Comparison of ENCODE assay signal across 18 cellular contexts in the genomic region with DNA sequence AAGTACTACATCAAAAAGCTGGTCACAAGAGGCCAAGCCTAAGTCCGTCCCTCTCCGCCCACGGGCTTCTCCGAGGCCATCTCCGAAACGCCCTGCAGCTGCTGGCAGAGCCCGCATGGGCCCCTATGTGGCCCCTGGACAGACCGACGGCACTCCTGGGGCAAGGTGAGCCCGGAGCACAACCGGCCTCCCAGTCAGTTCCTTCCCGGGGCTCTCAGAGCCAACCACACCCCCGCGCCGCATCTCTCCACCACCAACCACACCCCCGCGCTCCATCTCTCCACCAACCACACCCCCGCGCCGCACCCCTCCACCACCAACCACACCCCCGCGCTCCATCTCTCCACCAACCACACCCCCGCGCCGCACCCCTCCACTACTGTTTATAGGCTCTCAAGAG.
DNase-seq lines count a peak whose midpoint lies in the region; ATAC-seq, FAIRE-seq and TF ChIP-seq lines count a peak whose summit lies in the region.
"Had no signal": no experiment of that assay in that cellular context is flagged by ENCODE, and none has a peak within 500 bp of the region (broad histone marks: within the 10 kb centered on the region; RNA-seq: fewer than 3 reads in every experiment).

No MANE protein-coding gene starts in this region.

- H3K4me3 Mint-ChIP-seq in H9 (no peak overlapping the region), MCF 10A (ENCODE audit: unreplicated experiment) (no peak overlapping the region)

- H3K36me3 ChIP-seq in H1 (ENCODE audit: control insufficient read depth in 2 of 4, insufficient read depth in 4 of 4, low read length in 3 of 4) (no peaks in the 10 kb centered on the region), neuronal stem cell (replicated peaks in 1 of 2; ENCODE audit: control insufficient read depth in 2 of 2, insufficient read depth in 2 of 2, low read length in 2 of 2) (peaks cover 16 to 35% of the 10 kb centered on the region in 2 donors)
- H3K36me3 ChIP-seq: left lung, suprapubic skin had no signal

- H3K36me3 Mint-ChIP-seq in H9 (ENCODE audit: insufficient read depth in 1 of 3, low read depth in 3 of 3) (peaks cover 0 to 2% (median 0%) of the 10 kb centered on the region in 3 experiments; a peak in 3 of 7 replicates), MCF 10A (ENCODE audit: insufficient read depth, unreplicated experiment) (peaks cover 5% of the 10 kb centered on the region)

- H3K27me3 ChIP-seq in H1 (replicated peaks in 1 of 4; ENCODE audit: control insufficient read depth in 3 of 4, extremely low read depth in 1 of 4, insufficient read depth in 3 of 4, low read length in 3 of 4) (no peaks in the 10 kb centered on the region), neuronal stem cell (ENCODE audit: control insufficient read depth in 3 of 3, insufficient read depth in 3 of 3, low read depth in 1 of 3, low read length in 3 of 3) (no peaks in the 10 kb centered on the region), H9 (ENCODE audit: insufficient read depth, low read length) (no peaks in the 10 kb centered on the region)
- H3K27me3 ChIP-seq: left lung, suprapubic skin had no signal

- H3K27me3 Mint-ChIP-seq in H9 (ENCODE audit: low read depth) (no peaks in the 10 kb centered on the region), MCF 10A (ENCODE audit: insufficient read depth, unreplicated experiment) (no peaks in the 10 kb centered on the region)

- no peak overlapping the region for H2AK5ac ChIP-seq in H1 (ENCODE audit: low read depth, low read length)
- no peak overlapping the region for H2AK5ac ChIP-seq in neuronal stem cell (ENCODE audit: low read depth, low read length)
- H2AK5ac ChIP-seq in H9 (ENCODE audit: insufficient read length, low read length) = no peak overlapping the region

- POLR2A ChIA-PET in H1 (lab: Charles Lee; ENCODE audit: partially characterized antibody) = no interaction called here
- POLR2A ChIA-PET in MCF 10A (lab: Yijun Ruan, JAX) = interaction anchor here (1.0 kb wide), 1 partner anchor 218 kb away, joined by 3 read pairs; no protein-coding TSS in a partner anchor

- CTCF ChIA-PET in H1 (lab: Charles Lee; ENCODE audit: partially characterized antibody) = interaction anchor here (0.7 to 7.4 kb wide), 11 partner anchors 8 to 307 kb away, joined by 3 to 71 read pairs (median 19); no protein-coding TSS in a partner anchor
- CTCF ChIA-PET in MCF 10A (lab: Yijun Ruan, JAX) = interaction anchor here (0.7 to 8.4 kb wide), 7 partner anchors 219 to 309 kb away, joined by 3 to 150 read pairs (median 11); no protein-coding TSS in a partner anchor

- H3K23ac ChIP-seq in H1 (ENCODE audit: insufficient read length) = no peak overlapping the region
- peak overlapping the region; percentile 58 for H3K23ac ChIP-seq in neuronal stem cell (ENCODE audit: low read depth, low read length, poor library complexity)
- no peak overlapping the region for H3K23ac ChIP-seq in H9 (ENCODE audit: insufficient read length, low read depth, low read length)

- H3K14ac ChIP-seq in H1 (ENCODE audit: insufficient read length) = no peak overlapping the region
- H3K14ac ChIP-seq in neuronal stem cell (ENCODE audit: low read length) = peak overlapping the region; percentile 86
- no peak overlapping the region for H3K14ac ChIP-seq in H9 (ENCODE audit: insufficient read depth, low read length)

- H3K56ac ChIP-seq in H1 (replicated peaks; ENCODE audit: insufficient read length, low read depth, low read length) (no peak overlapping the region), H9 (ENCODE audit: insufficient read length, low read depth, low read length) (no peak overlapping the region)

- H3K9me3 Mint-ChIP-seq in H9 (no peaks in the 10 kb centered on the region), MCF 10A (ENCODE audit: unreplicated experiment) (no peaks in the 10 kb centered on the region)

- H3T11ph ChIP-seq in H9 (ENCODE audit: low read length) = no peak overlapping the region

- H3K79me2 ChIP-seq in H1 (ENCODE audit: control insufficient read depth in 1 of 2, insufficient read depth in 2 of 2, low read length in 2 of 2) = no peaks in the 10 kb centered on the region
- no peaks in the 10 kb centered on the region for H3K79me2 ChIP-seq in H9 (ENCODE audit: insufficient read depth, low read length)

- ATAC-seq in HG02759 (IDR thresholded peaks at IDR 0.05; ENCODE audit: unreplicated experiment) = no peak
- ATAC-seq: K562, left lung had no signal

- WGBS in H1 (ENCODE audit: extremely low coverage in 1 of 2, insufficient coverage in 1 of 2, insufficient read length in 1 of 2, insufficient replicate concordance in 2 of 2, low coverage in 1 of 2, low lambda C conversion rate in 2 of 2, missing lambda C conversion rate in 1 of 2), 2 experiments = 95 to 100% methylated on average over 3 to 9 of the region's 25 CpGs
- WGBS in neuronal stem cell (ENCODE audit: extremely low coverage in 2 of 2, insufficient read length in 2 of 2, insufficient replicate concordance in 1 of 2), 2 donors = no CpG with 5 or more reads among the region's 25 CpGs
- 100% methylated on average over 4 of the region's 25 CpGs for WGBS in H9 (ENCODE audit: extremely low coverage, insufficient read length, low lambda C conversion rate)

- H2BK20ac ChIP-seq in H1 (ENCODE audit: low read length) (no peak overlapping the region), H9 (ENCODE audit: low read depth, low read length, poor library complexity, severe bottlenecking) (no peak overlapping the region)

- no peak overlapping the region for H2BK15ac ChIP-seq in H1 (ENCODE audit: low read length)
- H2BK15ac ChIP-seq in neuronal stem cell (ENCODE audit: low read length) = no peak overlapping the region
- H2BK15ac ChIP-seq in H9 (ENCODE audit: low read depth, low read length) = no peak overlapping the region

- intact Hi-C loops in MCF 10A (cut with micrococcal nuclease) = no loop called here

- H3K4ac ChIP-seq in H1 (replicated peaks; ENCODE audit: insufficient read length, low read depth, low read length) (no peak overlapping the region), neuronal stem cell (ENCODE audit: low read length) (no peak overlapping the region), H9 (ENCODE audit: low read depth, low read length) (no peak overlapping the region)

- peak; percentile 73 for DNase-seq in D341Med (ENCODE audit: low spot score)
- DNase-seq in H1 (ENCODE audit: low read depth in 1 of 2, low spot score in 2 of 2) = no peak
- DNase-seq in neuronal stem cell (ENCODE audit: low spot score) = no peak
- DNase-seq in H9 = no peak
- DNase-seq in MCF 10A (ENCODE audit: unreplicated experiment) = no peak
- DNase-seq in activated CD4-positive, alpha-beta T cell treated with anti-CD3 and anti-CD28 coated beads, Interleukin-2, amount 50 U/mL, for 48 hours = no peak
- DNase-seq: activated CD4-positive, alpha-beta T cell treated with anti-CD3 and anti-CD28 coated beads for 1 hour; activated naive CD4-positive, alpha-beta T cell; Caco-2; foreskin fibroblast; SIG-M5; stimulated activated CD4-positive, alpha-beta T cell treated with anti-CD3 and anti-CD28 coated beads, Interleukin-4, amount 100 ng/mL, for 1 hour had no signal

- H3K4me1 ChIP-seq in H1 (replicated peaks in 1 of 4; ENCODE audit: control insufficient read depth in 3 of 4, insufficient read depth in 4 of 4, low read length in 3 of 4) (peaks cover 0 to 2% (median 0%) of the 10 kb centered on the region in 4 experiments; a peak in 2 of 7 replicates), neuronal stem cell (ENCODE audit: control insufficient read depth in 2 of 2, insufficient read depth in 1 of 2, low read depth in 1 of 2, low read length in 2 of 2) (peaks cover 0 to 8% of the 10 kb centered on the region in 2 donors), H9 (ENCODE audit: insufficient read depth, low read length) (peaks cover 2% of the 10 kb centered on the region)
- H3K4me1 ChIP-seq: Caco-2 had no signal

- no peak overlapping the region for H4K5ac ChIP-seq in H1 (ENCODE audit: insufficient read length, low read depth, low read length)
- H4K5ac ChIP-seq in H9 (ENCODE audit: insufficient read length, low read depth, low read length) = no peak overlapping the region

- H3K9me3 ChIP-seq in H1 (ENCODE audit: insufficient read depth in 2 of 2, low read depth in 1 of 2, low read length in 1 of 2) (no peaks in the 10 kb centered on the region), neuronal stem cell (replicated peaks in 1 of 2; ENCODE audit: control insufficient read depth in 2 of 2, insufficient read depth in 1 of 2, low read depth in 1 of 2, low read length in 2 of 2) (peaks cover 0 to 2% of the 10 kb centered on the region in 2 donors), H9 (ENCODE audit: control insufficient read depth, low read depth, low read length) (no peaks in the 10 kb centered on the region)
- H3K9me3 ChIP-seq: Caco-2, left lung, suprapubic skin had no signal

- H3K27ac Mint-ChIP-seq in H9 (no peak overlapping the region; a peak in 1 of 7 replicates), MCF 10A (ENCODE audit: low read depth, unreplicated experiment) (no peak overlapping the region)

- H4K91ac ChIP-seq in H1 (replicated peaks; ENCODE audit: insufficient read length, low read length) = no peak overlapping the region
- H4K91ac ChIP-seq in neuronal stem cell (ENCODE audit: low read depth, low read length, poor library complexity) = no peak overlapping the region
- H4K91ac ChIP-seq in H9 (ENCODE audit: insufficient read length, low read depth, low read length) = no peak overlapping the region

- H3K9ac ChIP-seq in H1 (replicated peaks in 1 of 4; ENCODE audit: extremely low read depth in 1 of 4, low read depth in 3 of 4, low read length in 3 of 4) (no peak overlapping the region), neuronal stem cell (ENCODE audit: low read depth, low read length, poor library complexity) (no peak overlapping the region), H9 (ENCODE audit: extremely low read depth, insufficient read length, low read length) (no peak overlapping the region)

- TF ChIP-seq CTCF in H1 (IDR thresholded peaks at IDR 0.05; ENCODE audit: control extremely low read depth in 1 of 3, insufficient read depth in 1 of 3, low read depth in 1 of 3, low read length in 3 of 3) (no peak), H9 (conservative IDR thresholded peaks at IDR 0.05) (no peak), MCF 10A (IDR thresholded peaks at IDR 0.05; ENCODE audit: unreplicated experiment) (no peak)

- no peak for FAIRE-seq in H1 (lab: Jason Lieb, UNC)
- FAIRE-seq: K562 had no signal

- peaks cover 2 to 13% of the 10 kb centered on the region in 2 experiments for H4K20me1 ChIP-seq in H1 (replicated peaks in 1 of 2; ENCODE audit: control insufficient read depth in 1 of 2, insufficient read depth in 2 of 2, low read length in 2 of 2)
- H4K20me1 ChIP-seq in H9 (ENCODE audit: control insufficient read depth, insufficient read depth, insufficient read length) = no peaks in the 10 kb centered on the region

- H3K79me1 ChIP-seq in H1 (ENCODE audit: low read depth, low read length) = peaks cover 7% of the 10 kb centered on the region
- peaks cover 35% of the 10 kb centered on the region for H3K79me1 ChIP-seq in neuronal stem cell (ENCODE audit: low read depth, low read length)
- no peaks in the 10 kb centered on the region for H3K79me1 ChIP-seq in H9 (ENCODE audit: insufficient read depth, low read depth, low read length, poor library complexity, severe bottlenecking)

- H2AFZ ChIP-seq in H1 (ENCODE audit: low read length) (no peak overlapping the region), neuronal stem cell (ENCODE audit: low read length) (no peak overlapping the region), H9 (ENCODE audit: low read length) (no peak overlapping the region)

- no peak overlapping the region for H2BK5ac ChIP-seq in H1 (ENCODE audit: low read depth, low read length)
- no peak overlapping the region for H2BK5ac ChIP-seq in neuronal stem cell (ENCODE audit: low read length)
- H2BK5ac ChIP-seq in H9 (ENCODE audit: insufficient read length, low read length) = no peak overlapping the region

- peaks cover 8 to 10% of the 10 kb centered on the region in 2 experiments for H3K4me1 Mint-ChIP-seq in H9
- peaks cover 4% of the 10 kb centered on the region for H3K4me1 Mint-ChIP-seq in MCF 10A (ENCODE audit: insufficient read depth, unreplicated experiment)

- TF ChIP-seq EP300 in Ishikawa (IDR thresholded peaks at IDR 0.05; ENCODE audit: borderline replicate concordance) = no peak
- no peak for TF ChIP-seq EP300 in H1 (IDR thresholded peaks at IDR 0.05; ENCODE audit: borderline replicate concordance in 1 of 2, low read depth in 2 of 2, low read length in 2 of 2)

- H3K18ac ChIP-seq in H1 (ENCODE audit: extremely low read depth, low read length) = no peak overlapping the region
- peak overlapping the region; percentile 27 for H3K18ac ChIP-seq in neuronal stem cell (ENCODE audit: low read length)
- H3K18ac ChIP-seq in H9 (ENCODE audit: insufficient read length, low read depth, low read length) = no peak overlapping the region

- H3K23me2 ChIP-seq in H1 (ENCODE audit: low read depth, low read length) = no peaks in the 10 kb centered on the region; the same call in 1 of the 2 replicates
- no peaks in the 10 kb centered on the region for H3K23me2 ChIP-seq in H9 (ENCODE audit: insufficient read length, low read depth, low read length, poor library complexity, severe bottlenecking)

- TF ChIP-seq RAD21 in Ishikawa (IDR thresholded peaks at IDR 0.05; ENCODE audit: low read depth) (no peak), H1 (IDR thresholded peaks at IDR 0.05 in 1 of 2, conservative IDR thresholded peaks at IDR 0.05 in 1 of 2; ENCODE audit: low read depth in 2 of 2, low read length in 2 of 2) (no peak)

- BruUV-seq in MCF 10A (replicated peaks; lab: Mats Ljungman, UMichigan) = no TSS peak

- no peak for TF ChIP-seq POLR2A in H1 (IDR thresholded peaks at IDR 0.05; ENCODE audit: control extremely low read depth in 1 of 2, low read depth in 2 of 2, low read length in 2 of 2)

- no peak overlapping the region for H3K4me3 ChIP-seq in H1 (ENCODE audit: extremely low read depth in 1 of 4, insufficient read depth in 2 of 4, low read depth in 3 of 4, low read length in 4 of 4)
- H3K4me3 ChIP-seq in neuronal stem cell (ENCODE audit: low read length in 2 of 2) = no peak overlapping the region
- H3K4me3 ChIP-seq: K562, left lung, skin epidermis, suprapubic skin had no signal

- H3K4me2 ChIP-seq in H1 (ENCODE audit: insufficient read depth in 1 of 2, low read depth in 2 of 2, low read length in 2 of 2) (no peak overlapping the region), neuronal stem cell (ENCODE audit: insufficient read depth, low read length, poor library complexity, severe bottlenecking) (no peak overlapping the region), H9 (ENCODE audit: insufficient read depth, insufficient read length, low read length) (no peak overlapping the region)

- H2BK12ac ChIP-seq in H1 (ENCODE audit: low read depth, low read length) (no peak overlapping the region), neuronal stem cell (ENCODE audit: low read length) (no peak overlapping the region), H9 (ENCODE audit: insufficient read length, low read depth, low read length) (no peak overlapping the region)

- no peak overlapping the region for H2BK120ac ChIP-seq in H1 (replicated peaks; ENCODE audit: low read depth, low read length)
- H2BK120ac ChIP-seq in neuronal stem cell (ENCODE audit: low read depth, low read length) = no peak overlapping the region
- no peak overlapping the region for H2BK120ac ChIP-seq in H9 (ENCODE audit: low read depth, low read length, poor library complexity, severe bottlenecking)

- H4K8ac ChIP-seq in H1 (ENCODE audit: extremely low read depth, insufficient read depth, low read length) (peak overlapping the region; percentile 88), neuronal stem cell (ENCODE audit: low read depth, low read length) (no peak overlapping the region), H9 (replicated peaks; ENCODE audit: insufficient read length, low read depth, low read length) (no peak overlapping the region)

- H3K27ac ChIP-seq in H1 (ENCODE audit: low read depth, low read length) (no peak overlapping the region), neuronal stem cell (replicated peaks; ENCODE audit: low read length) (no peak overlapping the region), H9 (ENCODE audit: insufficient read length, low read depth, low read length) (no peak overlapping the region)
- H3K27ac ChIP-seq: skin epidermis, suprapubic skin had no signal
